ENCODE assay signal across 8 cellular contexts in the genomic region with DNA sequence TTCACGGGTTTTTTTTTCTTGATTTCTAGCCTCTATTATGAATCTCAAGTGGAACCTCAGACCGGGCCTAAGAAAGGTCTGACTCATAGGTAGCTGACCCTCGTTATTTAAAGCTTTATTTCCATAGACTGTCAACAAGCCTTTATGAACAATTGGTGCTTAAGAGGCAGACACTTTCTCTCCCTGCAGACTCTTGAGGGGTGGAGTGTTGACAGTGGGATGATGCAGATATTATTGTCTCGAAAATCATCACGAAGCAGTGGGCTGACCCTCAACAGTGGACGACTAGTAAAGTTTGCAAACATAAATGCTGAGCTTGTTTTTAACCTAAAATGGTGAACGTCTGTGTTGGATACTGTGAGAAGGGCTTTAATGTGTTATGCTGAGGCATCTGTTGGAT. TPM values are rescaled to one million over a fixed set of nuclear protein-coding genes. Genes with fewer than 3 reads are reported as not detected.
DNase-seq lines count a peak whose midpoint lies in the region; ATAC-seq and TF ChIP-seq lines count a peak whose summit lies in the region.

No MANE protein-coding gene starts in this region.

- H3K9me3 ChIP-seq in MM.1S (replicated peaks; ENCODE audit: insufficient read depth, low read length) = no peaks in the 10 kb centered on the region
- H3K9me3 ChIP-seq in skeletal muscle tissue (ENCODE audit: control insufficient read depth in 3 of 3, low read length in 3 of 3) = peaks cover 0 to 4% (median 0%) of the 10 kb centered on the region in 3 donors

- no peak overlapping the region for H3K9ac ChIP-seq in MM.1S (ENCODE audit: low read length)
- no peak overlapping the region for H3K9ac ChIP-seq in skeletal muscle tissue (ENCODE audit: low read depth in 1 of 3, low read length in 3 of 3)

- no peak for ATAC-seq in effector memory CD8-positive, alpha-beta T cell (replicated peaks)

- H3K27ac Mint-ChIP-seq in T-helper 1 cell treated with Interleukin-12 subunit alpha and Interleukin-12 subunit beta and Interleukin-4 antibody, amounts not matched to agents 30 μg/mL and 1 μg/mL, for 36 hours = no peak overlapping the region
- peak overlapping the region; percentile 90 to 95 for H3K27ac Mint-ChIP-seq in effector memory CD8-positive, alpha-beta T cell

- H3K4me3 Mint-ChIP-seq in T-helper 1 cell treated with Interleukin-12 subunit alpha and Interleukin-12 subunit beta and Interleukin-4 antibody, amounts not matched to agents 30 μg/mL and 1 μg/mL, for 36 hours = peak overlapping the region; percentile 97
- H3K4me3 Mint-ChIP-seq in effector memory CD8-positive, alpha-beta T cell = peak overlapping the region; percentile 81 to 89

- peak overlapping the region; percentile 85 for H3K4me2 ChIP-seq in MM.1S (ENCODE audit: low read depth, low read length)

- intact Hi-C loops in lower leg skin (cut with DNase I; ENCODE audit: low total_unique reads) = no loop called here

- peaks cover 6% of the 10 kb centered on the region for H4K20me1 ChIP-seq in MM.1S (ENCODE audit: insufficient read depth, low read length)

- 46 to 54% methylated on average over 7 of the region's 7 CpGs for WGBS in lower leg skin, 2 donors

- H3K27me3 ChIP-seq in MM.1S (replicated peaks; ENCODE audit: insufficient read depth, low read length) (no peaks in the 10 kb centered on the region), skeletal muscle tissue (ENCODE audit: control insufficient read depth in 3 of 3, insufficient read depth in 3 of 3, low read length in 3 of 3) (no peaks in the 10 kb centered on the region)

- peaks cover 28% of the 10 kb centered on the region for H3K36me3 Mint-ChIP-seq in T-helper 1 cell treated with Interleukin-12 subunit alpha and Interleukin-12 subunit beta and Interleukin-4 antibody, amounts not matched to agents 30 μg/mL and 1 μg/mL, for 36 hours (ENCODE audit: low read depth)
- peaks cover 35% of the 10 kb centered on the region for H3K36me3 Mint-ChIP-seq in effector memory CD8-positive, alpha-beta T cell (ENCODE audit: insufficient read depth)

- H3K4me1 ChIP-seq in MM.1S (ENCODE audit: low read length) (peaks cover 30% of the 10 kb centered on the region), skeletal muscle tissue (ENCODE audit: control insufficient read depth in 3 of 3, insufficient read depth in 3 of 3, low read length in 3 of 3) (peaks cover 3 to 19% (median 13%) of the 10 kb centered on the region in 3 donors)

- DNase-seq in T-helper 1 cell (no peak), MM.1S (peak; percentile 4), SHP77 (lab: John Stamatoyannopoulos, UW) (no peak), lower leg skin (ENCODE audit: low spot score in 2 of 2) (no peak), islet precursor cell (no peak)
- DNase-seq in effector memory CD8-positive, alpha-beta T cell = no peak

- H3K36me3 ChIP-seq in MM.1S (replicated peaks; ENCODE audit: insufficient read depth, low read length) = 0 out of 2 replicates have a peak, but pooled peaks cover 4% of the 10 kb centered on the region
- H3K36me3 ChIP-seq in skeletal muscle tissue (ENCODE audit: control insufficient read depth in 3 of 3, insufficient read depth in 3 of 3, low read length in 3 of 3) = peaks cover 9 to 23% (median 12%) of the 10 kb centered on the region in 3 donors

- peaks cover 9% of the 10 kb centered on the region; the same call in 1 of the 2 replicates for H3F3A ChIP-seq in MM.1S (ENCODE audit: insufficient read depth, low read length)

- peaks cover 58% of the 10 kb centered on the region for H3K4me1 Mint-ChIP-seq in T-helper 1 cell treated with Interleukin-12 subunit alpha and Interleukin-12 subunit beta and Interleukin-4 antibody, amounts not matched to agents 30 μg/mL and 1 μg/mL, for 36 hours (ENCODE audit: low read depth)
- peaks cover 49 to 56% of the 10 kb centered on the region in 2 donors for H3K4me1 Mint-ChIP-seq in effector memory CD8-positive, alpha-beta T cell (ENCODE audit: low read depth in 2 of 2)

- no peak for TF ChIP-seq POLR2A in lower leg skin (IDR thresholded peaks at IDR 0.05)

- H3K79me2 ChIP-seq in MM.1S (ENCODE audit: low read length) = peaks cover 67% of the 10 kb centered on the region

- H3K9me3 Mint-ChIP-seq in T-helper 1 cell treated with Interleukin-12 subunit alpha and Interleukin-12 subunit beta and Interleukin-4 antibody, amounts not matched to agents 30 μg/mL and 1 μg/mL, for 36 hours = no peaks in the 10 kb centered on the region
- no peaks in the 10 kb centered on the region for H3K9me3 Mint-ChIP-seq in effector memory CD8-positive, alpha-beta T cell

- no peak overlapping the region for H2AFZ ChIP-seq in MM.1S (ENCODE audit: low read length)

- H3K4me3 ChIP-seq in MM.1S (ENCODE audit: low read length) (peak overlapping the region; percentile 88), skeletal muscle tissue (ENCODE audit: low read length in 3 of 3) (peak overlapping the region in 1 of 3 donors; percentile 44), lower leg skin (ENCODE audit: low read depth, poor library complexity, severe bottlenecking) (no peak overlapping the region)

- H3K27ac ChIP-seq in MM.1S (ENCODE audit: low read length) (no peak overlapping the region), skeletal muscle tissue (ENCODE audit: low read depth, low read length) (peak overlapping the region; percentile 75)

- no peak for TF ChIP-seq CTCF in MM.1S (IDR thresholded peaks at IDR 0.05; ENCODE audit: low read length)
- TF ChIP-seq CTCF in lower leg skin (IDR thresholded peaks at IDR 0.05) = no peak

- peaks cover 4% of the 10 kb centered on the region for H3K27me3 Mint-ChIP-seq in T-helper 1 cell treated with Interleukin-12 subunit alpha and Interleukin-12 subunit beta and Interleukin-4 antibody, amounts not matched to agents 30 μg/mL and 1 μg/mL, for 36 hours (ENCODE audit: low read depth)
- H3K27me3 Mint-ChIP-seq in effector memory CD8-positive, alpha-beta T cell = peaks cover 0 to 8% of the 10 kb centered on the region in 2 donors

- H3K9me2 ChIP-seq in MM.1S (replicated peaks; ENCODE audit: insufficient read depth, low read length) = no peaks in the 10 kb centered on the region

RNA-seq across cellular contexts. Expression of gene SFT2D2, which starts 1.8 kb away (rescaled TPM):
- total RNA-seq in skeletal muscle tissue = 18.8 TPM
- 10 to 100 TPM; 43.7 to 81.3 (median 53.2) TPM for total RNA-seq in lower leg skin

RNA-seq across cellular contexts. Expression of gene TIPRL, which starts 48.9 kb away (rescaled TPM):
- 21.4 TPM for total RNA-seq in skeletal muscle tissue
- total RNA-seq in lower leg skin = 10 to 100 TPM; 13.2 to 21.8 (median 18.6) TPM

RNA-seq across cellular contexts. Expression of gene TBX19, which starts 53.1 kb away (rescaled TPM):
- total RNA-seq in skeletal muscle tissue (1.0 TPM), lower leg skin (1 to 10 TPM; 1.8 to 7.5 (median 3.5) TPM)
